In genomic region chr5:117072439-117072838, GRCh38 we compare ENCODE assay signal across 27 cellular contexts.
DNase-seq lines count a peak whose midpoint lies in the region; ATAC-seq and TF ChIP-seq lines count a peak whose summit lies in the region.
"Had no signal": no experiment of that assay in that cellular context is flagged by ENCODE, and none has a peak within 500 bp of the region (broad histone marks: within the 10 kb centered on the region; RNA-seq: fewer than 3 reads in every experiment).

No MANE protein-coding gene starts in this region.

- no peak overlapping the region for H4K91ac ChIP-seq in H9 (ENCODE audit: insufficient read length, low read depth, low read length)

- intact Hi-C loops in vagina (cut with DNase I): no loop called here

- H4K5ac ChIP-seq in H9 (ENCODE audit: insufficient read length, low read depth, low read length): no peak overlapping the region

- ATAC-seq in RWPE2 (ENCODE audit: low read depth): peak; percentile 36; the same call in 1 of the 3 replicates
- no peak for ATAC-seq in gastroesophageal sphincter
- no peak for ATAC-seq in activated T-helper 17 cell treated with anti-CD3 and anti-CD28 coated beads, Interleukin-2, amount 50 U/mL, for 72 hours (replicated peaks)
- ATAC-seq: CD8-positive, alpha-beta T cell; Panc1 had no signal

- no peak overlapping the region for H3K4me3 Mint-ChIP-seq in H9
- no peak overlapping the region for H3K4me3 Mint-ChIP-seq in activated T-helper 17 cell treated with anti-CD3 and anti-CD28 coated beads, Interleukin-2, amount 50 U/mL, for 72 hours
- H3K4me3 Mint-ChIP-seq: B cell; CD8-positive, alpha-beta T cell; HFFc6; IgD-negative memory B cell had no signal

- DNase-seq in H9 (peak; percentile 66), RWPE2 (ENCODE audit: low spot score) (no peak), iPS-NIHi11 (ENCODE audit: low spot score) (peak; percentile 36), vagina (ENCODE audit: extremely low spot score in 2 of 2) (no peak), caudate nucleus (lab: John Stamatoyannopoulos, UW) (no peak)
- DNase-seq: Caco-2; CD8-positive, alpha-beta T cell; DMS79; EL; GF-D8; HFFc6; MM.1S; NCI-H2029; NCI-H446; NCI-H524 treated with DMSO at 0.1 percent for 48 hours; SIG-M5; SW 1271 had no signal

- peaks cover 4% of the 10 kb centered on the region; the same call in 1 of the 2 replicates for H3K4me1 ChIP-seq in H9 (ENCODE audit: insufficient read depth, low read length)
- H3K4me1 ChIP-seq in RWPE2 (ENCODE audit: insufficient read depth, poor library complexity, severe bottlenecking): no peaks in the 10 kb centered on the region
- no peaks in the 10 kb centered on the region for H3K4me1 ChIP-seq in vagina
- H3K4me1 ChIP-seq in gastroesophageal sphincter: no peaks in the 10 kb centered on the region
- H3K4me1 ChIP-seq: Caco-2, HAP-1 had no signal

- no peak overlapping the region for H3K18ac ChIP-seq in H9 (ENCODE audit: insufficient read length, low read depth, low read length)

- H3K9ac ChIP-seq in H9 (ENCODE audit: extremely low read depth, insufficient read length, low read length): no peak overlapping the region
- H3K9ac ChIP-seq: KMS-11 had no signal

- no peak overlapping the region for H3K23ac ChIP-seq in H9 (ENCODE audit: insufficient read length, low read depth, low read length)

- no peak overlapping the region for H3K56ac ChIP-seq in H9 (ENCODE audit: insufficient read length, low read depth, low read length)

- H3K27ac Mint-ChIP-seq in H9: peak overlapping the region in 2 of 3 experiments; percentile 68 to 93; a peak in 4 of 7 replicates
- no peak overlapping the region for H3K27ac Mint-ChIP-seq in activated T-helper 17 cell treated with anti-CD3 and anti-CD28 coated beads, Interleukin-2, amount 50 U/mL, for 72 hours
- H3K27ac Mint-ChIP-seq: B cell; CD8-positive, alpha-beta T cell; HFFc6; IgD-negative memory B cell had no signal

- no peak overlapping the region for H3K4ac ChIP-seq in H9 (ENCODE audit: low read depth, low read length)

- H3K36me3 ChIP-seq in RWPE2 (ENCODE audit: low read depth): no peaks in the 10 kb centered on the region
- H3K36me3 ChIP-seq in vagina: no peaks in the 10 kb centered on the region
- no peaks in the 10 kb centered on the region for H3K36me3 ChIP-seq in gastroesophageal sphincter
- H3K36me3 ChIP-seq: HAP-1 had no signal

- H3K27ac ChIP-seq in H9 (ENCODE audit: insufficient read length, low read depth, low read length): no peak overlapping the region
- H3K27ac ChIP-seq in RWPE2 (ENCODE audit: poor library complexity, severe bottlenecking): no peak overlapping the region
- no peak overlapping the region for H3K27ac ChIP-seq in vagina
- no peak overlapping the region for H3K27ac ChIP-seq in gastroesophageal sphincter
- no peak overlapping the region for H3K27ac ChIP-seq in caudate nucleus (ENCODE audit: low read depth, low read length)
- H3K27ac ChIP-seq: C4-2B, KMS-11, RWPE1, SK-N-MC had no signal

- TF ChIP-seq EP300 in gastroesophageal sphincter (IDR thresholded peaks at IDR 0.05): no peak

- no peak overlapping the region for H3T11ph ChIP-seq in H9 (ENCODE audit: low read length)

- H3K79me1 ChIP-seq in H9 (ENCODE audit: insufficient read depth, low read depth, low read length, poor library complexity, severe bottlenecking): no peaks in the 10 kb centered on the region

- no peak overlapping the region for H3K4me2 ChIP-seq in H9 (ENCODE audit: insufficient read depth, insufficient read length, low read length)
- H3K4me2 ChIP-seq: KMS-11 had no signal

- WGBS in H9 (ENCODE audit: extremely low coverage, insufficient read length, low lambda C conversion rate): no CpG with 5 or more reads among the region's 2 CpGs
- WGBS in gastroesophageal sphincter (ENCODE audit: low coverage in 1 of 2), 2 donors: 60 to 86% methylated on average over 1 to 2 of the region's 2 CpGs

- no peaks in the 10 kb centered on the region for H3K79me2 ChIP-seq in H9 (ENCODE audit: insufficient read depth, low read length)

- no peak overlapping the region for H4K8ac ChIP-seq in H9 (replicated peaks; ENCODE audit: insufficient read length, low read depth, low read length)

- no peak overlapping the region for H3K4me3 ChIP-seq in RWPE2 (ENCODE audit: severe bottlenecking)
- no peak overlapping the region for H3K4me3 ChIP-seq in vagina
- H3K4me3 ChIP-seq in gastroesophageal sphincter: no peak overlapping the region
- H3K4me3 ChIP-seq: HAP-1, SK-N-MC had no signal

- no peak for TF ChIP-seq CTCF in H9 (conservative IDR thresholded peaks at IDR 0.05)
- TF ChIP-seq CTCF in RWPE2 (IDR thresholded peaks at IDR 0.05; ENCODE audit: poor library complexity, severe bottlenecking): no peak
- no peak for TF ChIP-seq CTCF in vagina (IDR thresholded peaks at IDR 0.05)
- no peak for TF ChIP-seq CTCF in gastroesophageal sphincter (IDR thresholded peaks at IDR 0.05)

- no peaks in the 10 kb centered on the region for H3K27me3 Mint-ChIP-seq in H9 (ENCODE audit: low read depth)
- H3K27me3 Mint-ChIP-seq in activated T-helper 17 cell treated with anti-CD3 and anti-CD28 coated beads, Interleukin-2, amount 50 U/mL, for 72 hours: no peaks in the 10 kb centered on the region
- H3K27me3 Mint-ChIP-seq: B cell, IgD-negative memory B cell had no signal

- no peaks in the 10 kb centered on the region for H3K9me3 ChIP-seq in H9 (ENCODE audit: control insufficient read depth, low read depth, low read length)
- H3K9me3 ChIP-seq in RWPE2 (ENCODE audit: severe bottlenecking): no peaks in the 10 kb centered on the region
- peaks cover 4% of the 10 kb centered on the region for H3K9me3 ChIP-seq in vagina
- H3K9me3 ChIP-seq in gastroesophageal sphincter: peaks cover 0 to 18% (median 0%) of the 10 kb centered on the region in 3 donors
- H3K9me3 ChIP-seq: Caco-2, HAP-1 had no signal

- peaks cover 10 to 15% of the 10 kb centered on the region in 2 experiments for H3K4me1 Mint-ChIP-seq in H9
- no peaks in the 10 kb centered on the region for H3K4me1 Mint-ChIP-seq in activated T-helper 17 cell treated with anti-CD3 and anti-CD28 coated beads, Interleukin-2, amount 50 U/mL, for 72 hours
- H3K4me1 Mint-ChIP-seq: B cell, IgD-negative memory B cell had no signal

- H2BK120ac ChIP-seq in H9 (ENCODE audit: low read depth, low read length, poor library complexity, severe bottlenecking): no peak overlapping the region

- H4K20me1 ChIP-seq in H9 (ENCODE audit: control insufficient read depth, insufficient read depth, insufficient read length): no peaks in the 10 kb centered on the region

- TF ChIP-seq POLR2A in vagina (IDR thresholded peaks at IDR 0.05): no peak
- no peak for TF ChIP-seq POLR2A in gastroesophageal sphincter (IDR thresholded peaks at IDR 0.05)

- H3K14ac ChIP-seq in H9 (ENCODE audit: insufficient read depth, low read length): no peak overlapping the region

- no peaks in the 10 kb centered on the region for H3K27me3 ChIP-seq in H9 (ENCODE audit: insufficient read depth, low read length)
- H3K27me3 ChIP-seq in RWPE2 (ENCODE audit: insufficient read depth, poor library complexity, severe bottlenecking): peaks cover 12% of the 10 kb centered on the region
- H3K27me3 ChIP-seq in vagina: no peaks in the 10 kb centered on the region
- H3K27me3 ChIP-seq in gastroesophageal sphincter: no peaks in the 10 kb centered on the region

- no peak overlapping the region for H2BK20ac ChIP-seq in H9 (ENCODE audit: low read depth, low read length, poor library complexity, severe bottlenecking)

- H2AK5ac ChIP-seq in H9 (ENCODE audit: insufficient read length, low read length): no peak overlapping the region

- H3K9me3 Mint-ChIP-seq in H9: peaks cover 0 to 6% of the 10 kb centered on the region in 2 experiments; a peak in 2 of 5 replicates
- H3K9me3 Mint-ChIP-seq in activated T-helper 17 cell treated with anti-CD3 and anti-CD28 coated beads, Interleukin-2, amount 50 U/mL, for 72 hours: no peaks in the 10 kb centered on the region

- H2BK12ac ChIP-seq in H9 (ENCODE audit: insufficient read length, low read depth, low read length): no peak overlapping the region

- H2BK5ac ChIP-seq in H9 (ENCODE audit: insufficient read length, low read length): no peak overlapping the region

- H3K23me2 ChIP-seq in H9 (ENCODE audit: insufficient read length, low read depth, low read length, poor library complexity, severe bottlenecking): no peaks in the 10 kb centered on the region

- H2BK15ac ChIP-seq in H9 (ENCODE audit: low read depth, low read length): no peak overlapping the region

- H3K36me3 Mint-ChIP-seq in H9 (ENCODE audit: insufficient read depth in 1 of 3, low read depth in 3 of 3): peaks cover 0 to 11% (median 8%) of the 10 kb centered on the region in 3 experiments; a peak in 3 of 7 replicates
- no peaks in the 10 kb centered on the region for H3K36me3 Mint-ChIP-seq in activated T-helper 17 cell treated with anti-CD3 and anti-CD28 coated beads, Interleukin-2, amount 50 U/mL, for 72 hours (ENCODE audit: low read depth)
- H3K36me3 Mint-ChIP-seq: CD8-positive, alpha-beta T cell; IgD-negative memory B cell had no signal

- H2AFZ ChIP-seq in H9 (ENCODE audit: low read length): no peak overlapping the region

Comparison
In these comparisons a context has a peak if more than half of its experiments do, and no peak if none do; other contexts are left out.
1. DNase-seq: peak in H9 (single experiment) and iPS-NIHi11 (single experiment); none in RWPE2 (single experiment), vagina (0 of 2) and caudate nucleus (0 of 61).